ENCODE assay signal across 22 cellular contexts in the genomic region with DNA sequence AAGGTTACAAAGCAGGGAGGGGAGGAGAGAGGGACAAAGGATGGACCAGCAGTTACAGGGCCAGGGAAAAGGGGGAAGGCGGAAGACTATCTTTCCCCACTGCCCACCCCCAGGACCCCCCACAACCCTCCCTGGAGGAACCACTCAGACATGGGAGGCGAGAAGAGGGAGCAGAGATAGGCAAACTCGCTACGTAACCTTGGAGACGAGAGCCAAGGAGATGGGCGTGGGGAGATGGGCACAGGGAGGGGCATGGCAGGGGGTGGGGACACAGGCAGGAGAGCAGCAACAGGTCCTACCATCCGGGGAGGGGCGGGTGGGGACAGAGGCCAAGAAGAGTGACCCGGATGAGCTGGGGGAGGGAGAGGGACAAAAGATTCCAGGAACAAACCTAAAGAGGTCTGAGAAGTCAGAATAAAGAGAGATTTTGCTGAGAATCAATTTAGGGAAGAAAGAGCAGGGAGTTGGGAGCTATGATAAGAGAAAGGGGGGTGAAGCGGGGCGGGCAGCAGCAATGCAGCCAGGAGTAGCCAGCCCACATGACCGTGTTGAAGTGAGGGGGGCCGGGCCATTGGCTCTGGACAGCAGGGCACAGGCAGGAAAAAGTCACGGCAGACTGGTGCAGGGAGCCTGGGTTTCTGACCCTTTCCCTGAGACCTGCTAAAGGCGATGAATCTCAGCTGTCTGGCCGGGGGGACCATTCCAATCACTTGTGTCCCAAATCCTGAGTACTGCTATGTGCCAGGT.
"Had no signal": no experiment of that assay in that cellular context is flagged by ENCODE, and none has a peak within 500 bp of the region (broad histone marks: within the 10 kb centered on the region; RNA-seq: fewer than 3 reads in every experiment).

No MANE protein-coding gene starts in this region.

- H3K27ac ChIP-seq: cardiac muscle cell, foreskin keratinocyte, pancreas, upper lobe of right lung had no signal

- H3K4me3 ChIP-seq: cardiac muscle cell, lung, pancreas, upper lobe of right lung had no signal

- H3K4me1 Mint-ChIP-seq: activated naive CD8-positive, alpha-beta T cell treated with anti-CD3 and anti-CD28 coated beads, Interleukin-2, amount 50 U/mL, for 24 hours; naive thymus-derived CD4-positive, alpha-beta T cell; T-cell had no signal

- H3K4me1 ChIP-seq: foreskin keratinocyte, pancreas, upper lobe of right lung had no signal

- H3K4me3 Mint-ChIP-seq: activated naive CD8-positive, alpha-beta T cell treated with anti-CD3 and anti-CD28 coated beads, Interleukin-2, amount 50 U/mL, for 24 hours; naive thymus-derived CD4-positive, alpha-beta T cell; T-cell; T-helper 2 cell treated with Interferon-gamma antibody and Interleukin-4, amounts not matched to agents 5 μg/mL and 100 μg/mL, for 36 hours had no signal

- H3K27ac Mint-ChIP-seq: activated naive CD8-positive, alpha-beta T cell treated with anti-CD3 and anti-CD28 coated beads, Interleukin-2, amount 50 U/mL, for 24 hours; naive thymus-derived CD4-positive, alpha-beta T cell; T-cell; T-helper 2 cell treated with Interferon-gamma antibody and Interleukin-4, amounts not matched to agents 5 μg/mL and 100 μg/mL, for 36 hours had no signal

- H3K9me3 Mint-ChIP-seq: activated naive CD8-positive, alpha-beta T cell treated with anti-CD3 and anti-CD28 coated beads, Interleukin-2, amount 50 U/mL, for 24 hours; T-cell; T-helper 2 cell treated with Interferon-gamma antibody and Interleukin-4, amounts not matched to agents 5 μg/mL and 100 μg/mL, for 36 hours had no signal

- H3K9me3 ChIP-seq: pancreas, upper lobe of right lung had no signal

- DNase-seq: activated CD4-positive, alpha-beta T cell treated with anti-CD3 and anti-CD28 coated beads for 1 hour; activated CD4-positive, alpha-beta T cell treated with anti-CD3 and anti-CD28 coated beads, Interleukin-2, amount 50 U/mL, for 1 hour; activated CD8-positive, alpha-beta memory T cell treated with anti-CD3 and anti-CD28 coated beads for 24 hours; activated effector memory CD4-positive, alpha-beta T cell treated with anti-CD3 and anti-CD28 coated beads, Interleukin-2, amount 50 U/mL, for 16 hours; activated naive CD4-positive, alpha-beta T cell treated with anti-CD3 and anti-CD28 coated beads, Interleukin-2, amount 50 U/mL, for 16 hours; activated naive CD8-positive, alpha-beta T cell treated with anti-CD3 and anti-CD28 coated beads, Interleukin-2, amount 50 U/mL, for 24 hours; activated T-cell treated with anti-CD3 and anti-CD28 coated beads, Interleukin-2, amount 50 U/mL, for 48 hours; dermis blood vessel endothelial cell; effector CD8-positive, alpha-beta T cell; erythroblast; foreskin keratinocyte; kidney; naive thymus-derived CD4-positive, alpha-beta T cell; pancreas; right cardiac atrium; stimulated activated CD4-positive, alpha-beta T cell treated with anti-CD3 and anti-CD28 coated beads, Interleukin-4, amount 100 ng/mL, for 24 hours; stimulated activated naive CD4-positive, alpha-beta T cell treated with Interleukin-2 at 50 U/mL for 16 hours; T-cell; upper lobe of right lung had no signal

- H3K36me3 ChIP-seq: cardiac muscle cell, pancreas, upper lobe of right lung had no signal

- H3K27me3 ChIP-seq: cardiac muscle cell, pancreas had no signal

- H3K36me3 Mint-ChIP-seq: naive thymus-derived CD4-positive, alpha-beta T cell; T-cell had no signal
